Comparison of ENCODE assay signal across 16 cellular contexts in genomic region chr20:49891486-49891885, GRCh38. TPM values are rescaled to one million over a fixed set of nuclear protein-coding genes. Genes with fewer than 3 reads are reported as not detected.
DNase-seq lines count a peak whose midpoint lies in the region; ATAC-seq, FAIRE-seq and TF ChIP-seq lines count a peak whose summit lies in the region.
"Had no signal": no experiment of that assay in that cellular context is flagged by ENCODE, and none has a peak within 500 bp of the region (broad histone marks: within the 10 kb centered on the region; RNA-seq: fewer than 3 reads in every experiment).

No MANE protein-coding gene starts in this region.

- H3K27me3 Mint-ChIP-seq in natural killer cell treated with Interleukin-12 subunit alpha and Interleukin-12 subunit beta and Interleukin-15 and Interleukin-18, amount 100 ng/mL, for 72 hours = no peaks in the 10 kb centered on the region
- no peaks in the 10 kb centered on the region for H3K27me3 Mint-ChIP-seq in natural killer cell (ENCODE audit: low read depth in 2 of 2)
- H3K27me3 Mint-ChIP-seq in brain = no peaks in the 10 kb centered on the region
- no peaks in the 10 kb centered on the region for H3K27me3 Mint-ChIP-seq in neural crest cell (ENCODE audit: low read depth)
- H3K27me3 Mint-ChIP-seq in stimulated activated naive B cell treated with anti-CD40 and anti-IgM and Interleukin-4, amounts not matched to agents 10 μg/mL and 1 μg/mL and 100 μg/mL, for 72 hours = no peaks in the 10 kb centered on the region
- H3K27me3 Mint-ChIP-seq: CD4-positive, alpha-beta T cell had no signal

- no peak overlapping the region for H3K4me3 Mint-ChIP-seq in natural killer cell treated with Interleukin-12 subunit alpha and Interleukin-12 subunit beta and Interleukin-15 and Interleukin-18, amount 100 ng/mL, for 72 hours
- H3K4me3 Mint-ChIP-seq in natural killer cell (no peak overlapping the region), brain (peak overlapping the region in 2 of 5 experiments; percentile 46 to 62), neural crest cell (peak overlapping the region; percentile 50)
- no peak overlapping the region for H3K4me3 Mint-ChIP-seq in stimulated activated naive B cell treated with anti-CD40 and anti-IgM and Interleukin-4, amounts not matched to agents 10 μg/mL and 1 μg/mL and 100 μg/mL, for 72 hours
- H3K4me3 Mint-ChIP-seq: CD4-positive, alpha-beta T cell; immature natural killer cell had no signal

- intact Hi-C loops in natural killer cell (cut with micrococcal nuclease) = no loop called here

- TF ChIP-seq CTCF in natural killer cell (IDR thresholded peaks at IDR 0.05) (no peak), brain (conservative IDR thresholded peaks at IDR 0.05) (no peak), neural crest cell (conservative IDR thresholded peaks at IDR 0.05) (no peak)

- FAIRE-seq in urothelium cell line (lab: Jason Lieb, UNC) = peak; percentile 5

- H3K9me3 Mint-ChIP-seq in natural killer cell treated with Interleukin-12 subunit alpha and Interleukin-12 subunit beta and Interleukin-15 and Interleukin-18, amount 100 ng/mL, for 72 hours = no peaks in the 10 kb centered on the region
- H3K9me3 Mint-ChIP-seq in natural killer cell (no peaks in the 10 kb centered on the region), brain (peaks cover 0 to 3% (median 0%) of the 10 kb centered on the region in 5 experiments), neural crest cell (no peaks in the 10 kb centered on the region)
- H3K9me3 Mint-ChIP-seq in stimulated activated naive B cell treated with anti-CD40 and anti-IgM and Interleukin-4, amounts not matched to agents 10 μg/mL and 1 μg/mL and 100 μg/mL, for 72 hours = no peaks in the 10 kb centered on the region
- H3K9me3 Mint-ChIP-seq: CD4-positive, alpha-beta T cell; immature natural killer cell had no signal

- H3K36me3 Mint-ChIP-seq in natural killer cell treated with Interleukin-12 subunit alpha and Interleukin-12 subunit beta and Interleukin-15 and Interleukin-18, amount 100 ng/mL, for 72 hours = no peaks in the 10 kb centered on the region
- no peaks in the 10 kb centered on the region for H3K36me3 Mint-ChIP-seq in natural killer cell
- H3K36me3 Mint-ChIP-seq in brain = peaks cover 6% of the 10 kb centered on the region
- peaks cover 4% of the 10 kb centered on the region for H3K36me3 Mint-ChIP-seq in neural crest cell (ENCODE audit: low read depth)
- peaks cover 25 to 30% of the 10 kb centered on the region in 2 donors for H3K36me3 Mint-ChIP-seq in stimulated activated naive B cell treated with anti-CD40 and anti-IgM and Interleukin-4, amounts not matched to agents 10 μg/mL and 1 μg/mL and 100 μg/mL, for 72 hours

- H3K27ac Mint-ChIP-seq in natural killer cell treated with Interleukin-12 subunit alpha and Interleukin-12 subunit beta and Interleukin-15 and Interleukin-18, amount 100 ng/mL, for 72 hours = peak overlapping the region in 1 of 2 donors; percentile 82
- H3K27ac Mint-ChIP-seq in natural killer cell = no peak overlapping the region
- H3K27ac Mint-ChIP-seq in brain = peak overlapping the region in 4 of 5 experiments; percentile 32 to 98 (median 67)
- no peak overlapping the region for H3K27ac Mint-ChIP-seq in neural crest cell (ENCODE audit: unreplicated experiment)
- no peak overlapping the region for H3K27ac Mint-ChIP-seq in stimulated activated naive B cell treated with anti-CD40 and anti-IgM and Interleukin-4, amounts not matched to agents 10 μg/mL and 1 μg/mL and 100 μg/mL, for 72 hours
- H3K27ac Mint-ChIP-seq: CD4-positive, alpha-beta T cell had no signal

- DNase-seq in natural killer cell treated with Interleukin-12 subunit alpha and Interleukin-12 subunit beta and Interleukin-15 and Interleukin-18, amount 100 ng/mL, for 72 hours (ENCODE audit: low spot score) = peak; percentile 41
- DNase-seq in natural killer cell = no peak
- no peak for DNase-seq in neural crest cell (ENCODE audit: low read depth, low spot score)
- no peak for DNase-seq in urothelium cell line (ENCODE audit: low spot score)
- DNase-seq in SIG-M5 (lab: John Stamatoyannopoulos, UW) = no peak
- no peak for DNase-seq in stimulated activated naive B cell treated with anti-CD40 and anti-IgM and Interleukin-4, amounts not matched to agents 10 μg/mL and 1 μg/mL and 100 μg/mL, for 72 hours
- DNase-seq: activated gamma-delta T cell; CD4-positive, alpha-beta T cell; foreskin fibroblast; immature natural killer cell; NCI-H1694 treated with DMSO at 0.1 percent for 48 hours; NCI-H2171 treated with DMSO at 0.1 percent for 48 hours; NCI-H69 had no signal

- no peak for ATAC-seq in natural killer cell treated with Interleukin-12 subunit alpha and Interleukin-12 subunit beta and Interleukin-15 and Interleukin-18, amount 100 ng/mL, for 72 hours
- ATAC-seq in natural killer cell = no peak
- ATAC-seq in stimulated activated naive B cell treated with anti-CD40 and anti-IgM and Interleukin-4, amounts not matched to agents 10 μg/mL and 1 μg/mL and 100 μg/mL, for 72 hours (replicated peaks) = no peak
- no peak for ATAC-seq in HG03565 (IDR thresholded peaks at IDR 0.05; ENCODE audit: unreplicated experiment)
- ATAC-seq: activated CD4-positive, CD25-positive, alpha-beta regulatory T cell treated with anti-CD3 and anti-CD28 coated beads, Interleukin-2, amount 50 U/mL, for 24 hours had no signal

- peaks cover 20 to 28% of the 10 kb centered on the region in 2 donors for H3K4me1 Mint-ChIP-seq in natural killer cell treated with Interleukin-12 subunit alpha and Interleukin-12 subunit beta and Interleukin-15 and Interleukin-18, amount 100 ng/mL, for 72 hours (ENCODE audit: low read depth in 2 of 2)
- peaks cover 5 to 14% of the 10 kb centered on the region in 2 donors for H3K4me1 Mint-ChIP-seq in natural killer cell
- peaks cover 67% of the 10 kb centered on the region for H3K4me1 Mint-ChIP-seq in brain
- peaks cover 70% of the 10 kb centered on the region for H3K4me1 Mint-ChIP-seq in neural crest cell
- H3K4me1 Mint-ChIP-seq in stimulated activated naive B cell treated with anti-CD40 and anti-IgM and Interleukin-4, amounts not matched to agents 10 μg/mL and 1 μg/mL and 100 μg/mL, for 72 hours = peaks cover 22 to 28% of the 10 kb centered on the region in 2 donors

RNA-seq across cellular contexts. Expression of gene SPATA2, which starts 23.8 kb away (rescaled TPM):
- total RNA-seq in natural killer cell treated with Interleukin-12 subunit alpha and Interleukin-12 subunit beta and Interleukin-15 and Interleukin-18, amount 100 ng/mL, for 72 hours = 10 to 100 TPM; 10.1 to 12.0 TPM
- total RNA-seq in natural killer cell (10 to 100 TPM; 16.4 to 25.8 (median 25.1) TPM), neural crest cell (10.3 and 10.5 TPM in 2 replicates)
- polyA plus RNA-seq in brain (ENCODE audit: insufficient read depth, low read depth, low replicate concordance) = 16.6 TPM

RNA-seq across cellular contexts. Expression of gene RNF114, which starts 44.7 kb away (rescaled TPM):
- total RNA-seq in natural killer cell treated with Interleukin-12 subunit alpha and Interleukin-12 subunit beta and Interleukin-15 and Interleukin-18, amount 100 ng/mL, for 72 hours = 10 to 100 TPM; 69.9 to 79.3 TPM
- total RNA-seq in natural killer cell (100 to 1,000 TPM in 2 of 3 donors, 10 to 100 TPM in 1; 92.3 to 108 (median 100) TPM), neural crest cell (53.0 and 59.0 TPM in 2 replicates)
- polyA plus RNA-seq in brain (ENCODE audit: insufficient read depth, low read depth, low replicate concordance) = 82.0 TPM

Comparison
In these comparisons a context has a peak if more than half of its experiments do, and no peak if none do; other contexts are left out.
1. H3K27ac Mint-ChIP-seq: peak in brain (4 of 5); none in natural killer cell (0 of 2), neural crest cell (single experiment) and stimulated activated naive B cell treated with anti-CD40 and anti-IgM and Interleukin-4, amounts not matched to agents 10 μg/mL and 1 μg/mL and 100 μg/mL, for 72 hours (single experiment).